In genomic region chr18:76823574-76823973, GRCh38 we compare ENCODE assay signal across 8 cellular contexts. TPM values are rescaled to one million over a fixed set of nuclear protein-coding genes. Genes with fewer than 3 reads are reported as not detected.
A peak's percentile ranks its signal among the peaks of the same experiment; 100 is the strongest.
DNase-seq lines count a peak whose midpoint lies in the region; TF ChIP-seq lines count a peak whose summit lies in the region.

No MANE protein-coding gene starts in this region.

- no peaks in the 10 kb centered on the region for H3K36me3 ChIP-seq in ES-I3 (ENCODE audit: insufficient read depth, low read length)
- H3K36me3 ChIP-seq in MG63: peaks cover 8% of the 10 kb centered on the region
- no peaks in the 10 kb centered on the region for H3K36me3 ChIP-seq in uterus

- H3K4me3 ChIP-seq in MG63 (peak overlapping the region; percentile 64), uterus (peak overlapping the region; percentile 26 to 82)

- H3K9me3 Mint-ChIP-seq in mesothelial cell of epicardium: no peaks in the 10 kb centered on the region

- H3K4me1 ChIP-seq in ES-I3 (ENCODE audit: insufficient read depth, low read length): peaks cover 14% of the 10 kb centered on the region
- no peaks in the 10 kb centered on the region for H3K4me1 ChIP-seq in uterus

- H3K36me3 Mint-ChIP-seq in mesothelial cell of epicardium: peaks cover 3% of the 10 kb centered on the region

- no peaks in the 10 kb centered on the region for H3K27me3 ChIP-seq in MG63
- no peaks in the 10 kb centered on the region for H3K27me3 ChIP-seq in uterus

- H3K9me3 ChIP-seq in ES-I3 (ENCODE audit: control insufficient read depth, insufficient read depth, low read length) (no peaks in the 10 kb centered on the region), MG63 (no peaks in the 10 kb centered on the region), uterus (no peaks in the 10 kb centered on the region)

- H3K4me3 Mint-ChIP-seq in mesothelial cell of epicardium: peak overlapping the region; percentile 82

- peak overlapping the region; percentile 92 for H3K27ac Mint-ChIP-seq in mesothelial cell of epicardium

- no peak for DNase-seq in MG63
- DNase-seq in cerebellar cortex (ENCODE audit: low spot score): peak; percentile 16
- peak; percentile 44 to 58 for DNase-seq in mesothelial cell of epicardium (ENCODE audit: low spot score in 2 of 2, unreplicated experiment in 2 of 2)
- peak in 1 of 2 donors; percentile 35 for DNase-seq in uterus
- no peak for DNase-seq in NCI-H1436 (lab: John Stamatoyannopoulos, UW)
- no peak for DNase-seq in DMS53 treated with DMSO at 0.1 percent for 48 hours (lab: John Stamatoyannopoulos, UW; ENCODE audit: unreplicated experiment)
- no peak for DNase-seq in NCI-H2107 treated with DMSO at 0.1 percent for 48 hours (lab: John Stamatoyannopoulos, UW; ENCODE audit: unreplicated experiment)

- peaks cover 37% of the 10 kb centered on the region for H3K4me1 Mint-ChIP-seq in mesothelial cell of epicardium

- TF ChIP-seq POLR2A in uterus (IDR thresholded peaks at IDR 0.05): no peak

- intact Hi-C loops in uterus (cut with DNase I; ENCODE audit: low total_unique reads): no loop called here

- H3K27ac ChIP-seq in uterus: peak overlapping the region; percentile 91 to 99

- H3K9ac ChIP-seq in ES-I3 (ENCODE audit: low read depth, low read length): peak overlapping the region; percentile 75

- TF ChIP-seq CTCF in mesothelial cell of epicardium (IDR thresholded peaks at IDR 0.05; ENCODE audit: unreplicated experiment) (no peak), uterus (IDR thresholded peaks at IDR 0.05) (peak in 2 of 4 experiments; percentile 18 to 30)

- no peaks in the 10 kb centered on the region for H3K27me3 Mint-ChIP-seq in mesothelial cell of epicardium (ENCODE audit: low read depth)

RNA-seq across cellular contexts. Expression of gene ZNF236, which starts 1.2 kb away (rescaled TPM):
- total RNA-seq in MG63 (2014; rRNA removed; shearing (Covaris generic); ENCODE audit: low replicate concordance): 4.4 and 43.2 TPM in 2 replicates
- 30.8 to 32.5 TPM (median 30.8 TPM) in 3 replicates for total RNA-seq in mesothelial cell of epicardium
- 10 to 100 TPM; 16.7 to 40.7 (median 22.9) TPM for total RNA-seq in uterus

Comparison
In these comparisons a context has a peak if more than half of its experiments do, and no peak if none do; other contexts are left out.
1. DNase-seq: peak in cerebellar cortex (single experiment) and mesothelial cell of epicardium (2 of 2); none in MG63 (single experiment), NCI-H1436 (single experiment), DMS53 treated with DMSO at 0.1 percent for 48 hours (single experiment) and NCI-H2107 treated with DMSO at 0.1 percent for 48 hours (single experiment).